In the genomic region with DNA sequence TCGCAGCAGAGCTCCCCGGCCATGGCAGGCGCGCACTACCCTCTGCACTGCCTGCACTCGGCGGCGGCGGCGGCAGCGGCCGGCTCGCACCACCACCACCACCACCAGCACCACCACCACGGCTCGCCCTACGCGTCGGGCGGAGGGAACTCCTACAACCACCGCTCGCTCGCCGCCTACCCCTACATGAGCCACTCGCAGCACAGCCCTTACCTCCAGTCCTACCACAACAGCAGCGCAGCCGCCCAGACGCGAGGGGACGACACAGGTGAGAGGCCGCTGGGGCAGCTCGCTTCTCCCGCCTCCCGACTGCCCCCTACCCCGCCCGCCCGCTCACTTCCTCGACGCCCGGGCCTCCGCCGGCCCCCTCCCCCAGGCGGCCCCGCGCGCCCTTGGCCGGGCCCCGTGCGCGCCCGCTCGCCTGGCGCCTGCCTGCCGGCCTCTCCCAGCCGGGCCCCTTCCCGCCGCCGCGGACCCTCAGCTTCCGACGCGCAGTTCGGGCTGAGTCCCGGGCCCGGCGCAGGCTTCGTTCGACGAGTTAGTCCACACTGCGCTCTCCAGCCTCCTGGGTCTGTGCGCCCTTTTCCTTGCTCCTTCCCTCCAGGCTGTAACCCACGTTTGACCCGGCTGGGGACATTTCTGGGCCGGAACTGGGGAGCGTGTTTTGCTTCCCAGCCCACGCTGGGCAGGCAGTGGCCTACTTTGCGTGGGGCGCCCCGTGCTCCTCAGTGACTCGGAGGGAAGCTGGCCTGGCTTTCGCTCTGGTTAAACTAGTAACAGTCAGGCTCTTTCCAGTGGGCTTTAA, we compare ENCODE assay signal across 8 cellular contexts. TPM values are rescaled to one million over a fixed set of nuclear protein-coding genes. Genes with fewer than 3 reads are reported as not detected.
DNase-seq lines count a peak whose midpoint lies in the region; ATAC-seq lines count a peak whose summit lies in the region.

No MANE protein-coding gene starts in this region.

- no peak overlapping the region for H3K27ac ChIP-seq in ectodermal cell (ENCODE audit: insufficient read depth, low read depth, low read length, poor library complexity, severe bottlenecking)

- DNase-seq in activated CD8-positive, alpha-beta memory T cell treated with anti-CD3 and anti-CD28 coated beads for 24 hours, result peak; percentile 72
- no peak for DNase-seq in activated CD8-positive, alpha-beta memory T cell treated with anti-CD3 and anti-CD28 coated beads, Interleukin-2, amount 50 U/mL, for 4 hours
- DNase-seq in SK-MEL-5 (ENCODE audit: low read depth, low spot score), result peak; percentile 63
- DNase-seq in myocyte (ENCODE audit: low read depth), result peak; percentile 55
- no peak for DNase-seq in T-helper 9 cell

- H3K4me1 ChIP-seq in ectodermal cell (ENCODE audit: control insufficient read depth, insufficient read depth, low read length), result peaks cover 10% of the 10 kb centered on the region

- H3K27me3 ChIP-seq in ectodermal cell (ENCODE audit: control insufficient read depth, insufficient read depth, low read length, poor library complexity, severe bottlenecking), result peaks cover 100% of the 10 kb centered on the region

- H3K9me3 ChIP-seq in ectodermal cell (ENCODE audit: control insufficient read depth, low read length), result no peaks in the 10 kb centered on the region

- no peaks in the 10 kb centered on the region for H3K36me3 ChIP-seq in ectodermal cell (ENCODE audit: control insufficient read depth, insufficient read depth, low read length)

- ATAC-seq in HG03520 (IDR thresholded peaks at IDR 0.05; ENCODE audit: unreplicated experiment) (peak; percentile 50), HG03039 (IDR thresholded peaks at IDR 0.05; ENCODE audit: unreplicated experiment) (no peak)

- H3K4me3 ChIP-seq in ectodermal cell (ENCODE audit: insufficient read depth, low read depth, low read length), result peak overlapping the region; percentile 22

- in situ Hi-C loops in SK-MEL-5 (cut with HindIII; ENCODE audit: low pct_unique_long_range_greater_than_20kb, low sequenced_read_pairs), result no loop called here

- 0 to 1% methylated on average over 77 to 79 of the region's 79 CpGs for WGBS in ectodermal cell, 2 experiments

RNA-seq across cellular contexts. Expression of a gene that starts 1.0 kb away (rescaled TPM):
- total RNA-seq in SK-MEL-5 (2014; rRNA removed; shearing (Covaris generic)), result 0.80 and 1.5 TPM in 2 replicates
- polyA plus RNA-seq in SK-MEL-5 (2015; cell fraction: cytosol; rRNA removed), result 3.8 and 5.9 TPM in 2 replicates
- polyA plus RNA-seq in SK-MEL-5 (2015; cell fraction: nucleus; rRNA removed), result 4.7 and 7.7 TPM in 2 replicates
- 0.46 TPM for polyA plus RNA-seq in ectodermal cell (2013, experiment 1 of 4)
- 0.20 TPM for polyA plus RNA-seq in ectodermal cell (2013, experiment 2 of 4)
- 0.48 TPM for polyA plus RNA-seq in ectodermal cell (2013, experiment 3 of 4)
- polyA plus RNA-seq in ectodermal cell (2013, experiment 4 of 4), result 0.20 TPM
- total RNA-seq in myocyte, result 0.27 TPM in 1 of 2 replicates, not detected in the other
- 0.08 TPM for polyA plus RNA-seq in myocyte (2012)

RNA-seq across cellular contexts. Expression of a gene that starts 18.3 kb away (rescaled TPM):
- total RNA-seq in SK-MEL-5 (2014; rRNA removed; shearing (Covaris generic)), result 0.87 and 1.5 TPM in 2 replicates
- polyA plus RNA-seq in SK-MEL-5 (2015; cell fraction: cytosol; rRNA removed), result 3.7 and 4.7 TPM in 2 replicates
- polyA plus RNA-seq in SK-MEL-5 (2015; cell fraction: nucleus; rRNA removed), result 1.5 and 1.6 TPM in 2 replicates
- polyA plus RNA-seq in ectodermal cell (2013, experiment 1 of 4), result 0.74 TPM
- 0.75 TPM for polyA plus RNA-seq in ectodermal cell (2013, experiment 2 of 4)
- 0.96 TPM for polyA plus RNA-seq in ectodermal cell (2013, experiment 3 of 4)
- polyA plus RNA-seq in ectodermal cell (2013, experiment 4 of 4), result 1.1 TPM
- not detected in 2 replicates for total RNA-seq in myocyte
- polyA plus RNA-seq in myocyte (2012), result 0.10 TPM

Comparison
In these comparisons a context has a peak if more than half of its experiments do, and no peak if none do; other contexts are left out.
1. DNase-seq: peak in activated CD8-positive, alpha-beta memory T cell treated with anti-CD3 and anti-CD28 coated beads for 24 hours (single experiment), SK-MEL-5 (single experiment) and myocyte (single experiment); none in activated CD8-positive, alpha-beta memory T cell treated with anti-CD3 and anti-CD28 coated beads, Interleukin-2, amount 50 U/mL, for 4 hours (single experiment) and T-helper 9 cell (single experiment).